In genomic region chr5:115767424-115767823, GRCh38 we compare ENCODE assay signal across 34 cellular contexts. TPM values are rescaled to one million over a fixed set of nuclear protein-coding genes. Genes with fewer than 3 reads are reported as not detected.
"Had no signal": no experiment of that assay in that cellular context is flagged by ENCODE, and none has a peak within 500 bp of the region (broad histone marks: within the 10 kb centered on the region; RNA-seq: fewer than 3 reads in every experiment).

No MANE protein-coding gene starts in this region.

- H3K27ac ChIP-seq: adrenal gland, ascending aorta, cardiac muscle cell, coronary artery, dorsolateral prefrontal cortex, gastroesophageal sphincter, ovary, sigmoid colon, stomach, suprapubic skin, tibial artery, upper lobe of right lung, WERI-Rb-1 had no signal

- H3K9me3 ChIP-seq: ascending aorta, gastroesophageal sphincter, ovary, sigmoid colon, stomach, suprapubic skin, tibial artery, upper lobe of right lung had no signal

- DNase-seq: activated CD4-positive, alpha-beta memory T cell treated with anti-CD3 and anti-CD28 coated beads for 36 hours; activated CD4-positive, alpha-beta T cell treated with anti-CD3 and anti-CD28 coated beads, Interleukin-2, amount 10 ng/mL, durations not matched to agents 24 days and 14 days; activated CD8-positive, alpha-beta memory T cell treated with anti-CD3 and anti-CD28 coated beads, Interleukin-2, amount 50 U/mL, for 4 hours; activated effector memory CD4-positive, alpha-beta T cell treated with anti-CD3 and anti-CD28 coated beads, Interleukin-2, amount 50 U/mL, for 16 hours; activated naive CD4-positive, alpha-beta T cell treated with anti-CD3 and anti-CD28 coated beads for 36 hours; activated naive CD8-positive, alpha-beta T cell treated with anti-CD3 and anti-CD28 coated beads for 36 hours; activated T-cell treated with anti-CD3 and anti-CD28 coated beads, Interleukin-2, amount 50 U/mL, for 1 hour; adrenal gland; dorsolateral prefrontal cortex; effector memory CD4-positive, alpha-beta T cell; head of caudate nucleus; hippocampal formation; left colon; mammary epithelial cell; midbrain; naive thymus-derived CD4-positive, alpha-beta T cell; ovary; sigmoid colon; small intestine; stimulated activated CD4-positive, alpha-beta T cell treated with anti-CD3 and anti-CD28 coated beads, Interleukin-4, amount 100 ng/mL, for 4 hours; stimulated activated CD8-positive, alpha-beta memory T cell treated with anti-CD3 and anti-CD28 coated beads, Interleukin-4, amount 100 ng/mL, for 48 hours; stomach; T1000; tibial artery; upper lobe of right lung; WERI-Rb-1 had no signal

- H3K36me3 ChIP-seq: adrenal gland, ascending aorta, cardiac muscle cell, gastroesophageal sphincter, ovary, sigmoid colon, stomach, suprapubic skin, tibial artery, upper lobe of right lung, WERI-Rb-1 had no signal

- ATAC-seq: activated CD4-positive, CD25-positive, alpha-beta regulatory T cell treated with anti-CD3 and anti-CD28 coated beads, Interleukin-2, amount 50 U/mL, for 24 hours; gastroesophageal sphincter; left colon; naive thymus-derived CD4-positive, alpha-beta T cell; stimulated activated memory B cell treated with anti-CD40 and anti-IgM and Interleukin-4, amounts not matched to agents 10 μg/mL and 1 μg/mL and 100 μg/mL, for 72 hours; upper lobe of right lung had no signal

- H3K4me1 ChIP-seq: adrenal gland, ascending aorta, gastroesophageal sphincter, sigmoid colon, stomach, suprapubic skin, tibial artery, upper lobe of right lung had no signal

- H3K27me3 ChIP-seq: adrenal gland, ascending aorta, cardiac muscle cell, dorsolateral prefrontal cortex, gastroesophageal sphincter, ovary, sigmoid colon, stomach, suprapubic skin, tibial artery, upper lobe of right lung had no signal

- FAIRE-seq: keratinocyte, small intestine had no signal

- H3K4me3 ChIP-seq: adrenal gland, ascending aorta, cardiac muscle cell, coronary artery, dorsolateral prefrontal cortex, gastroesophageal sphincter, ovary, sigmoid colon, stomach, suprapubic skin, tibial artery, upper lobe of right lung had no signal

RNA-seq across cellular contexts. Expression of gene CDO1, which starts 49.0 kb away (rescaled TPM):
- polyA plus RNA-seq: keratinocyte; mammary epithelial cell; naive thymus-derived CD4-positive, alpha-beta T cell had no signal
